In the genomic region with DNA sequence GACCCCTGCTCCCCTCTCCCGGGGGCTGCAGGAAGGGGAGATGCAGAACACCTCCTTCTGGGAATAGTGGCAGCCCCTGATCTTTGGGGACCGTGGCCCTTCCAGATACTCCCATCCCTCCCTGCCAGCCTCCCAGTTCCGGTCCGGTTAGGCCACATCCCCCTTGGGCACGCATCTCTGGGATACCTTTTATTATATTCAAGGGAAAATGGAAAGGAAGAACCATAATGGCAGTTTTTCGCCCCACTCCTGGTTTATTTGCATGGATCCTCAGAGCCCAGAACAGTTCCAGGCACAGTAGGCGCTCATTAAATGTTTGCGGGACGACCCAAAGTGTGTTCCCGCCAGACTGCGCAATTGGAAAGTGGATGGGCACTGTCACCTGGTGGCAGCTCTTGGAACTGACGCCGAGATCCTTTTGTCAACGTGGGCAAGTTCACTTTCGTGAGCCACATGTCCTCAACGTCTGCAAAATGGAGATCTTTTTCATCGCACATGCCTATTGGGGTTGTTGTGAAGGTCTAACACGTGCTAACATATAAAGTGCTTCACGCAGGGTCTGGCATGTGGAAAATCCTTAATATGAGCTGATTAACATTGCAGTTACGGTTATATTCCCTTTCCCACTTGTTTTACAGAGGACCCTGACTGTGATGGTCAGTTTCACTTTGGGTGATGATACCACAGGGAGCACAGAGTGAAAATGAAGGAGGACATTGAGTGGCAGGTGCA, we compare ENCODE assay signal across 1 cellular context.
TF ChIP-seq lines count a peak whose summit lies in the region.

No MANE protein-coding gene starts in this region.

TF ChIP-seq in HEK293, 187 proteins besides CTCF, POLR2A, EP300 and RAD21 (continued from another document):
- TF ChIP-seq ZNF654 (tag by site-specific recombination; IDR thresholded peaks at IDR 0.05; ENCODE audit: low read depth) (peak; percentile 98), ZNF792 (tag by site-specific recombination; IDR thresholded peaks at IDR 0.05) (peak; percentile 93), GFI1B (tag by site-specific recombination; IDR thresholded peaks at IDR 0.05) (no peak), ZNF624 (tag by site-specific recombination; IDR thresholded peaks at IDR 0.05) (no peak), SP7 (tag by site-specific recombination; IDR thresholded peaks at IDR 0.05) (peak; percentile 37; the same call in 1 of the 2 replicates), ZNF529 (tag by site-specific recombination; IDR thresholded peaks at IDR 0.05; ENCODE audit: insufficient replicate concordance) (no peak), KLF10 (tag by site-specific recombination; IDR thresholded peaks at IDR 0.05) (0 out of 2 replicates have a peak, but pooled peaks have one; percentile 30), ZIC2 (tag by site-specific recombination; IDR thresholded peaks at IDR 0.05) (peak; percentile 34; the same call in 1 of the 2 replicates), ZNF335 (tag by site-specific recombination; conservative IDR thresholded peaks at IDR 0.05) (0 out of 2 replicates have a peak, but pooled peaks have one; percentile 25), ZNF341 (tag by site-specific recombination; IDR thresholded peaks at IDR 0.05; ENCODE audit: low read depth) (peak; percentile 87), ZFP69B (tag by site-specific recombination; IDR thresholded peaks at IDR 0.05) (0 out of 2 replicates have a peak, but pooled peaks have one; percentile 50), PRDM1 (tag by site-specific recombination; IDR thresholded peaks at IDR 0.05) (peak; percentile 73), ZNF600 (tag by site-specific recombination; IDR thresholded peaks at IDR 0.05) (0 out of 2 replicates have a peak, but pooled peaks have one; percentile 57), ZNF629 (tag by site-specific recombination; IDR thresholded peaks at IDR 0.05) (peak; percentile 21; the same call in 1 of the 2 replicates), YY1 (tag by site-specific recombination; IDR thresholded peaks at IDR 0.05) (0 out of 2 replicates have a peak, but pooled peaks have one; percentile 20), ZBTB1 (tag by site-specific recombination; IDR thresholded peaks at IDR 0.05) (peak; percentile 94; the same call in 1 of the 2 replicates), ZNF2 (tag by site-specific recombination; IDR thresholded peaks at IDR 0.05) (peak; percentile 84), ZNF660 (tag by site-specific recombination; IDR thresholded peaks at IDR 0.05) (peak; percentile 73)
- TF ChIP-seq, protein P1, sequence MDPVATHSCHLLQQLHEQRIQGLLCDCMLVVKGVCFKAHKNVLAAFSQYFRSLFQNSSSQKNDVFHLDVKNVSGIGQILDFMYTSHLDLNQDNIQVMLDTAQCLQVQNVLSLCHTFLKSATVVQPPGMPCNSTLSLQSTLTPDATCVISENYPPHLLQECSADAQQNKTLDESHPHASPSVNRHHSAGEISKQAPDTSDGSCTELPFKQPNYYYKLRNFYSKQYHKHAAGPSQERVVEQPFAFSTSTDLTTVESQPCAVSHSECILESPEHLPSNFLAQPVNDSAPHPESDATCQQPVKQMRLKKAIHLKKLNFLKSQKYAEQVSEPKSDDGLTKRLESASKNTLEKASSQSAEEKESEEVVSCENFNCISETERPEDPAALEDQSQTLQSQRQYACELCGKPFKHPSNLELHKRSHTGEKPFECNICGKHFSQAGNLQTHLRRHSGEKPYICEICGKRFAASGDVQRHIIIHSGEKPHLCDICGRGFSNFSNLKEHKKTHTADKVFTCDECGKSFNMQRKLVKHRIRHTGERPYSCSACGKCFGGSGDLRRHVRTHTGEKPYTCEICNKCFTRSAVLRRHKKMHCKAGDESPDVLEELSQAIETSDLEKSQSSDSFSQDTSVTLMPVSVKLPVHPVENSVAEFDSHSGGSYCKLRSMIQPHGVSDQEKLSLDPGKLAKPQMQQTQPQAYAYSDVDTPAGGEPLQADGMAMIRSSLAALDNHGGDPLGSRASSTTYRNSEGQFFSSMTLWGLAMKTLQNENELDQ (tag by site-specific recombination; IDR thresholded peaks at IDR 0.05; ENCODE audit: low read depth), result no peak
- TF ChIP-seq, protein P2, sequence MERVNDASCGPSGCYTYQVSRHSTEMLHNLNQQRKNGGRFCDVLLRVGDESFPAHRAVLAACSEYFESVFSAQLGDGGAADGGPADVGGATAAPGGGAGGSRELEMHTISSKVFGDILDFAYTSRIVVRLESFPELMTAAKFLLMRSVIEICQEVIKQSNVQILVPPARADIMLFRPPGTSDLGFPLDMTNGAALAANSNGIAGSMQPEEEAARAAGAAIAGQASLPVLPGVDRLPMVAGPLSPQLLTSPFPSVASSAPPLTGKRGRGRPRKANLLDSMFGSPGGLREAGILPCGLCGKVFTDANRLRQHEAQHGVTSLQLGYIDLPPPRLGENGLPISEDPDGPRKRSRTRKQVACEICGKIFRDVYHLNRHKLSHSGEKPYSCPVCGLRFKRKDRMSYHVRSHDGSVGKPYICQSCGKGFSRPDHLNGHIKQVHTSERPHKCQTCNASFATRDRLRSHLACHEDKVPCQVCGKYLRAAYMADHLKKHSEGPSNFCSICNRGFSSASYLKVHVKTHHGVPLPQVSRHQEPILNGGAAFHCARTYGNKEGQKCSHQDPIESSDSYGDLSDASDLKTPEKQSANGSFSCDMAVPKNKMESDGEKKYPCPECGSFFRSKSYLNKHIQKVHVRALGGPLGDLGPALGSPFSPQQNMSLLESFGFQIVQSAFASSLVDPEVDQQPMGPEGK (tag by site-specific recombination; IDR thresholded peaks at IDR 0.05), result peak; percentile 31; the same call in 1 of the 2 replicates
- TF ChIP-seq, protein P3, sequence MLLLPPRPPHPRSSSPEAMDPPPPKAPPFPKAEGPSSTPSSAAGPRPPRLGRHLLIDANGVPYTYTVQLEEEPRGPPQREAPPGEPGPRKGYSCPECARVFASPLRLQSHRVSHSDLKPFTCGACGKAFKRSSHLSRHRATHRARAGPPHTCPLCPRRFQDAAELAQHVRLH (tag by site-specific recombination; IDR thresholded peaks at IDR 0.05), result 0 out of 2 replicates have a peak, but pooled peaks have one; percentile 39
- TF ChIP-seq, protein P4, sequence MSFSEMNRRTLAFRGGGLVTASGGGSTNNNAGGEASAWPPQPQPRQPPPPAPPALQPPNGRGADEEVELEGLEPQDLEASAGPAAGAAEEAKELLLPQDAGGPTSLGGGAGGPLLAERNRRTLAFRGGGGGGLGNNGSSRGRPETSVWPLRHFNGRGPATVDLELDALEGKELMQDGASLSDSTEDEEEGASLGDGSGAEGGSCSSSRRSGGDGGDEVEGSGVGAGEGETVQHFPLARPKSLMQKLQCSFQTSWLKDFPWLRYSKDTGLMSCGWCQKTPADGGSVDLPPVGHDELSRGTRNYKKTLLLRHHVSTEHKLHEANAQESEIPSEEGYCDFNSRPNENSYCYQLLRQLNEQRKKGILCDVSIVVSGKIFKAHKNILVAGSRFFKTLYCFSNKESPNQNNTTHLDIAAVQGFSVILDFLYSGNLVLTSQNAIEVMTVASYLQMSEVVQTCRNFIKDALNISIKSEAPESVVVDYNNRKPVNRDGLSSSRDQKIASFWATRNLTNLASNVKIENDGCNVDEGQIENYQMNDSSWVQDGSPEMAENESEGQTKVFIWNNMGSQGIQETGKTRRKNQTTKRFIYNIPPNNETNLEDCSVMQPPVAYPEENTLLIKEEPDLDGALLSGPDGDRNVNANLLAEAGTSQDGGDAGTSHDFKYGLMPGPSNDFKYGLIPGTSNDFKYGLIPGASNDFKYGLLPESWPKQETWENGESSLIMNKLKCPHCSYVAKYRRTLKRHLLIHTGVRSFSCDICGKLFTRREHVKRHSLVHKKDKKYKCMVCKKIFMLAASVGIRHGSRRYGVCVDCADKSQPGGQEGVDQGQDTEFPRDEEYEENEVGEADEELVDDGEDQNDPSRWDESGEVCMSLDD (tag by site-specific recombination; IDR thresholded peaks at IDR 0.05), result no peak
- TF ChIP-seq, protein P5, sequence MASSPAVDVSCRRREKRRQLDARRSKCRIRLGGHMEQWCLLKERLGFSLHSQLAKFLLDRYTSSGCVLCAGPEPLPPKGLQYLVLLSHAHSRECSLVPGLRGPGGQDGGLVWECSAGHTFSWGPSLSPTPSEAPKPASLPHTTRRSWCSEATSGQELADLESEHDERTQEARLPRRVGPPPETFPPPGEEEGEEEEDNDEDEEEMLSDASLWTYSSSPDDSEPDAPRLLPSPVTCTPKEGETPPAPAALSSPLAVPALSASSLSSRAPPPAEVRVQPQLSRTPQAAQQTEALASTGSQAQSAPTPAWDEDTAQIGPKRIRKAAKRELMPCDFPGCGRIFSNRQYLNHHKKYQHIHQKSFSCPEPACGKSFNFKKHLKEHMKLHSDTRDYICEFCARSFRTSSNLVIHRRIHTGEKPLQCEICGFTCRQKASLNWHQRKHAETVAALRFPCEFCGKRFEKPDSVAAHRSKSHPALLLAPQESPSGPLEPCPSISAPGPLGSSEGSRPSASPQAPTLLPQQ (tag by site-specific recombination; IDR thresholded peaks at IDR 0.05), result peak; percentile 23; the same call in 1 of the 2 replicates
- TF ChIP-seq, protein P6, sequence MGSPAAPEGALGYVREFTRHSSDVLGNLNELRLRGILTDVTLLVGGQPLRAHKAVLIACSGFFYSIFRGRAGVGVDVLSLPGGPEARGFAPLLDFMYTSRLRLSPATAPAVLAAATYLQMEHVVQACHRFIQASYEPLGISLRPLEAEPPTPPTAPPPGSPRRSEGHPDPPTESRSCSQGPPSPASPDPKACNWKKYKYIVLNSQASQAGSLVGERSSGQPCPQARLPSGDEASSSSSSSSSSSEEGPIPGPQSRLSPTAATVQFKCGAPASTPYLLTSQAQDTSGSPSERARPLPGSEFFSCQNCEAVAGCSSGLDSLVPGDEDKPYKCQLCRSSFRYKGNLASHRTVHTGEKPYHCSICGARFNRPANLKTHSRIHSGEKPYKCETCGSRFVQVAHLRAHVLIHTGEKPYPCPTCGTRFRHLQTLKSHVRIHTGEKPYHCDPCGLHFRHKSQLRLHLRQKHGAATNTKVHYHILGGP (tag by site-specific recombination; IDR thresholded peaks at IDR 0.05), result no peak
- TF ChIP-seq, protein P7, sequence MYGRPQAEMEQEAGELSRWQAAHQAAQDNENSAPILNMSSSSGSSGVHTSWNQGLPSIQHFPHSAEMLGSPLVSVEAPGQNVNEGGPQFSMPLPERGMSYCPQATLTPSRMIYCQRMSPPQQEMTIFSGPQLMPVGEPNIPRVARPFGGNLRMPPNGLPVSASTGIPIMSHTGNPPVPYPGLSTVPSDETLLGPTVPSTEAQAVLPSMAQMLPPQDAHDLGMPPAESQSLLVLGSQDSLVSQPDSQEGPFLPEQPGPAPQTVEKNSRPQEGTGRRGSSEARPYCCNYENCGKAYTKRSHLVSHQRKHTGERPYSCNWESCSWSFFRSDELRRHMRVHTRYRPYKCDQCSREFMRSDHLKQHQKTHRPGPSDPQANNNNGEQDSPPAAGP (tag by site-specific recombination; IDR thresholded peaks at IDR 0.05), result 0 out of 2 replicates have a peak, but pooled peaks have one; percentile 27
TF ChIP-seq in HEK293: peak in this region for 30.
